10 cellular contexts compared by ENCODE assay signal in genomic region chr7:2734084-2734601, GRCh38. TPM values are rescaled to one million over a fixed set of nuclear protein-coding genes. Genes with fewer than 3 reads are reported as not detected.
DNase-seq lines count a peak whose midpoint lies in the region; ATAC-seq, FAIRE-seq and TF ChIP-seq lines count a peak whose summit lies in the region.
"Had no signal": no experiment of that assay in that cellular context is flagged by ENCODE, and none has a peak within 500 bp of the region (broad histone marks: within the 10 kb centered on the region; RNA-seq: fewer than 3 reads in every experiment).

No MANE protein-coding gene starts in this region.

- no peak for FAIRE-seq in HepG2 (lab: Jason Lieb, UNC)
- FAIRE-seq in D721Med (lab: Jason Lieb, UNC), result no peak

- WGBS in HepG2 (ENCODE audit: low lambda C conversion rate), result 96% methylated on average over 24 of the region's 24 CpGs

- peaks cover 45 to 73% of the 10 kb centered on the region in 2 donors for H3K36me3 Mint-ChIP-seq in stimulated activated naive B cell treated with anti-CD40 and anti-IgM and Interleukin-4, amounts not matched to agents 10 μg/mL and 1 μg/mL and 100 μg/mL, for 72 hours

- in situ Hi-C loops in HepG2 (cut with HindIII; ENCODE audit: extremely low pct_ligation_motif_present, low pct_unique_long_range_greater_than_20kb), result no loop called here

- no peak overlapping the region for H3K4me2 ChIP-seq in HepG2 (ENCODE audit: low read depth, low read length)

- H3K4me3 ChIP-seq in HepG2 (replicated peaks in 1 of 3; ENCODE audit: insufficient read depth in 1 of 3, low read depth in 2 of 3, low read length in 3 of 3), result no peak overlapping the region

- peaks cover 4% of the 10 kb centered on the region; the same call in 1 of the 2 replicates for H4K20me1 ChIP-seq in HepG2 (ENCODE audit: insufficient read depth, low read length)

- no peak for TF ChIP-seq EP300 in HepG2 (IDR thresholded peaks at IDR 0.05; ENCODE audit: low read depth in 2 of 2, low read length in 2 of 2)
- TF ChIP-seq EP300 in HepG2 (CRISPR knock-in tag; IDR thresholded peaks at IDR 0.05; ENCODE audit: borderline replicate concordance), result no peak

- H3K4me3 Mint-ChIP-seq in stimulated activated naive B cell treated with anti-CD40 and anti-IgM and Interleukin-4, amounts not matched to agents 10 μg/mL and 1 μg/mL and 100 μg/mL, for 72 hours, result peak overlapping the region; percentile 79 to 82

- H3K27me3 ChIP-seq in HepG2 (ENCODE audit: control insufficient read depth in 1 of 2, insufficient read depth in 2 of 2, low read length in 2 of 2), result no peaks in the 10 kb centered on the region

- TF ChIP-seq CTCF in VCaP (conservative IDR thresholded peaks at IDR 0.05) (no peak), HepG2 (CRISPR knock-in tag; IDR thresholded peaks at IDR 0.05) (no peak), D721Med (IDR thresholded peaks at IDR 0.05; ENCODE audit: insufficient read depth, missing control alignments) (no peak)

- DNase-seq in NOMO-1 (lab: John Stamatoyannopoulos, UW; ENCODE audit: unreplicated experiment in 2 of 2) (peak; percentile 25 to 41), NOMO-1 treated with dmso at 0.1 percent for 144 hours (lab: John Stamatoyannopoulos, UW; ENCODE audit: unreplicated experiment) (no peak), HepG2 (ENCODE audit: low spot score) (no peak), KG1 (lab: John Stamatoyannopoulos, UW) (no peak), D721Med (ENCODE audit: insufficient read length, low spot score) (no peak)
- DNase-seq in stimulated activated naive B cell treated with anti-CD40 and anti-IgM and Interleukin-4, amounts not matched to agents 10 μg/mL and 1 μg/mL and 100 μg/mL, for 72 hours, result no peak
- no peak for DNase-seq in activated naive CD4-positive, alpha-beta T cell (lab: John Stamatoyannopoulos, UW)
- DNase-seq: NCI-H1417 treated with DMSO at 0.1 percent for 48 hours, WERI-Rb-1 had no signal

- no TSS peak for BruUV-seq in HepG2 (replicated peaks; lab: Mats Ljungman, UMichigan)

- peaks cover 2 to 3% of the 10 kb centered on the region in 2 donors for H3K9me3 Mint-ChIP-seq in stimulated activated naive B cell treated with anti-CD40 and anti-IgM and Interleukin-4, amounts not matched to agents 10 μg/mL and 1 μg/mL and 100 μg/mL, for 72 hours

- CTCF ChIA-PET in HepG2 (lab: Yijun Ruan, JAX; ENCODE audit: low intra/inter-chr PET ratio, low total read pairs), result no interaction called here

- peaks cover 14 to 50% of the 10 kb centered on the region in 2 experiments; a peak in 4 of 5 replicates for H3K36me3 ChIP-seq in HepG2 (replicated peaks in 1 of 2; ENCODE audit: control insufficient read depth in 1 of 2, insufficient read depth in 2 of 2, low read length in 2 of 2)

- H3K27ac Mint-ChIP-seq in stimulated activated naive B cell treated with anti-CD40 and anti-IgM and Interleukin-4, amounts not matched to agents 10 μg/mL and 1 μg/mL and 100 μg/mL, for 72 hours, result peak overlapping the region; percentile 95

- peaks cover 11% of the 10 kb centered on the region; the same call in 1 of the 2 replicates for H3K4me1 ChIP-seq in HepG2 (ENCODE audit: insufficient read depth, low read length)

- H3K4me1 Mint-ChIP-seq in stimulated activated naive B cell treated with anti-CD40 and anti-IgM and Interleukin-4, amounts not matched to agents 10 μg/mL and 1 μg/mL and 100 μg/mL, for 72 hours, result peaks cover 50 to 85% of the 10 kb centered on the region in 2 donors

- no peaks in the 10 kb centered on the region for H3K9me3 ChIP-seq in HepG2 (ENCODE audit: low read length)

- H2AFZ ChIP-seq in HepG2 (ENCODE audit: low read length), result no peak overlapping the region

- intact Hi-C loops in HepG2 (cut with micrococcal nuclease; ENCODE audit: unreplicated experiment), result loop anchor here (1.0 kb wide), 1 partner anchor 34 kb away; no protein-coding TSS in a partner anchor

- H3K27ac ChIP-seq in VCaP (peak overlapping the region; percentile 88), HepG2 (ENCODE audit: extremely low read length, insufficient read depth, low read length) (no peak overlapping the region)
- H3K27ac ChIP-seq: WERI-Rb-1 had no signal

- no peak overlapping the region for H3K9ac ChIP-seq in HepG2 (ENCODE audit: insufficient read depth, low read depth, low read length)

- no peaks in the 10 kb centered on the region for H3K27me3 Mint-ChIP-seq in stimulated activated naive B cell treated with anti-CD40 and anti-IgM and Interleukin-4, amounts not matched to agents 10 μg/mL and 1 μg/mL and 100 μg/mL, for 72 hours

- TF ChIP-seq POLR2A in HepG2 (IDR thresholded peaks at IDR 0.05; ENCODE audit: insufficient read depth in 1 of 2, low read depth in 2 of 2, low read length in 2 of 2), result no peak

- peaks cover 1% of the 10 kb centered on the region for H3K79me2 ChIP-seq in HepG2 (ENCODE audit: insufficient read depth, low read length)

- POLR2A ChIA-PET in HepG2 (lab: Yijun Ruan, JAX), result no interaction called here

- TF ChIP-seq RAD21 in HepG2 (CRISPR knock-in tag; IDR thresholded peaks at IDR 0.05), result no peak

- no peak for ATAC-seq in HepG2
- ATAC-seq in stimulated activated naive B cell treated with anti-CD40 and anti-IgM and Interleukin-4, amounts not matched to agents 10 μg/mL and 1 μg/mL and 100 μg/mL, for 72 hours (replicated peaks), result peak; percentile 4 to 6

TF ChIP-seq in HepG2, 621 proteins besides CTCF, POLR2A, EP300 and RAD21 (continues in another document):
- TF ChIP-seq ZBTB38 (CRISPR knock-in tag; IDR thresholded peaks at IDR 0.05), result 0 out of 2 replicates have a peak, but pooled peaks have one; percentile 19
- TF ChIP-seq, protein P1, sequence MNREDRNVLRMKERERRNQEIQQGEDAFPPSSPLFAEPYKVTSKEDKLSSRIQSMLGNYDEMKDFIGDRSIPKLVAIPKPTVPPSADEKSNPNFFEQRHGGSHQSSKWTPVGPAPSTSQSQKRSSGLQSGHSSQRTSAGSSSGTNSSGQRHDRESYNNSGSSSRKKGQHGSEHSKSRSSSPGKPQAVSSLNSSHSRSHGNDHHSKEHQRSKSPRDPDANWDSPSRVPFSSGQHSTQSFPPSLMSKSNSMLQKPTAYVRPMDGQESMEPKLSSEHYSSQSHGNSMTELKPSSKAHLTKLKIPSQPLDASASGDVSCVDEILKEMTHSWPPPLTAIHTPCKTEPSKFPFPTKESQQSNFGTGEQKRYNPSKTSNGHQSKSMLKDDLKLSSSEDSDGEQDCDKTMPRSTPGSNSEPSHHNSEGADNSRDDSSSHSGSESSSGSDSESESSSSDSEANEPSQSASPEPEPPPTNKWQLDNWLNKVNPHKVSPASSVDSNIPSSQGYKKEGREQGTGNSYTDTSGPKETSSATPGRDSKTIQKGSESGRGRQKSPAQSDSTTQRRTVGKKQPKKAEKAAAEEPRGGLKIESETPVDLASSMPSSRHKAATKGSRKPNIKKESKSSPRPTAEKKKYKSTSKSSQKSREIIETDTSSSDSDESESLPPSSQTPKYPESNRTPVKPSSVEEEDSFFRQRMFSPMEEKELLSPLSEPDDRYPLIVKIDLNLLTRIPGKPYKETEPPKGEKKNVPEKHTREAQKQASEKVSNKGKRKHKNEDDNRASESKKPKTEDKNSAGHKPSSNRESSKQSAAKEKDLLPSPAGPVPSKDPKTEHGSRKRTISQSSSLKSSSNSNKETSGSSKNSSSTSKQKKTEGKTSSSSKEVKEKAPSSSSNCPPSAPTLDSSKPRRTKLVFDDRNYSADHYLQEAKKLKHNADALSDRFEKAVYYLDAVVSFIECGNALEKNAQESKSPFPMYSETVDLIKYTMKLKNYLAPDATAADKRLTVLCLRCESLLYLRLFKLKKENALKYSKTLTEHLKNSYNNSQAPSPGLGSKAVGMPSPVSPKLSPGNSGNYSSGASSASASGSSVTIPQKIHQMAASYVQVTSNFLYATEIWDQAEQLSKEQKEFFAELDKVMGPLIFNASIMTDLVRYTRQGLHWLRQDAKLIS (CRISPR knock-in tag; IDR thresholded peaks at IDR 0.05), result no peak

RNA-seq across cellular contexts. Expression of gene AMZ1, which starts 46.1 kb away (rescaled TPM):
- not detected in 2 replicates for total RNA-seq in HepG2 (2016; rRNA removed; fragmentation: Illumina TruSeq; extraction: Trizol)
- total RNA-seq in HepG2 (2016; cell fraction: cytosol; rRNA removed; fragmentation: Illumina TruSeq; extraction: Trizol; ENCODE audit: low read depth), result not detected in 2 replicates
- total RNA-seq in HepG2 (2016; cell fraction: insoluble cytoplasmic fraction; rRNA removed; fragmentation: Illumina TruSeq; extraction: Trizol), result not detected in 2 replicates
- not detected in 2 replicates for total RNA-seq in HepG2 (2016; cell fraction: membrane; rRNA removed; fragmentation: Illumina TruSeq; extraction: Trizol)
- total RNA-seq in HepG2 (2016; cell fraction: nucleus; rRNA removed; fragmentation: Illumina TruSeq; extraction: Trizol), result not detected in 2 replicates
- 0.03 TPM in 1 of 2 replicates, not detected in the other for polyA plus RNA-seq in HepG2 (2011; rRNA removed)
- polyA plus RNA-seq in HepG2 (2011; cell fraction: cytosol; rRNA removed), result 0.01 and 0.04 TPM in 2 replicates
- polyA plus RNA-seq in HepG2 (2011; cell fraction: nucleus; rRNA removed), result 0.18 and 0.26 TPM in 2 replicates
- polyA plus RNA-seq in HepG2 (2012), result 0.05 and 0.07 TPM in 2 replicates
- not detected in 2 replicates for polyA plus RNA-seq in HepG2 (2016; cell fraction: cytosol; fragmentation: Illumina TruSeq; extraction: Trizol; ENCODE audit: low read depth)
- not detected in 2 replicates for polyA plus RNA-seq in HepG2 (2016; cell fraction: insoluble cytoplasmic fraction; fragmentation: Illumina TruSeq; extraction: Trizol; ENCODE audit: low read depth)
- polyA plus RNA-seq in HepG2 (2016; cell fraction: membrane; fragmentation: Illumina TruSeq; extraction: Trizol; ENCODE audit: low read depth), result not detected in 2 replicates
- not detected in 2 replicates for polyA plus RNA-seq in HepG2 (2016; cell fraction: nucleus; fragmentation: Illumina TruSeq; extraction: Trizol; ENCODE audit: insufficient read depth, low read depth)
- polyA minus RNA-seq in HepG2 (2011; rRNA and poly(A)+ RNA removed; ENCODE audit: low replicate concordance), result 0.30 and 0.84 TPM in 2 replicates
- polyA minus RNA-seq in HepG2 (2011; cell fraction: cytosol; rRNA and poly(A)+ RNA removed), result not detected in 2 replicates
- 0.13 TPM in 1 of 2 replicates, not detected in the other for polyA minus RNA-seq in HepG2 (2011; cell fraction: nucleus; rRNA and poly(A)+ RNA removed)

Comparison
In these comparisons a context has a peak if more than half of its experiments do, and no peak if none do; other contexts are left out.
1. DNase-seq: peak in NOMO-1 (2 of 2); none in NOMO-1 treated with dmso at 0.1 percent for 144 hours (single experiment), HepG2 (single experiment), stimulated activated naive B cell treated with anti-CD40 and anti-IgM and Interleukin-4, amounts not matched to agents 10 μg/mL and 1 μg/mL and 100 μg/mL, for 72 hours (single experiment), activated naive CD4-positive, alpha-beta T cell (0 of 4), KG1 (single experiment) and D721Med (single experiment).